ENCODE assay signal across 1 cellular context in the genomic region with DNA sequence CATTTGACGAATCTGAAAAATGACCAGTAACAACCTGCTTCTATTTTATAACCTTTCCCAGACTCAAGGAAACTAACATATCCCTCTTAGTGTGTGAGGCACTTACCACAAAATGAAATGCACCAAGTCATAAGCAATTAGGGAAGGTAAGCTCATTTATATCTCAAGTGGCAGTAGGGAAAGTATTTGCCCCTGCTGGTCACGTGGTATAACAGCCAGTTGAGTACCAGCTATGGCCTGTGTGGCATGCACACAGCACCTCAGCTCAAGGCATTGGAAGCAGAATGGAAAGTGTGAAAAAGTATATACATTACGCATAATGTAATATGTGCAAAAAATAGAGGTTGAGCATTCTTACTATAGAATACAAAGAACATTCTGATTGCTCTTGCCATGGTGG.
TF ChIP-seq lines count a peak whose summit lies in the region.

No MANE protein-coding gene starts in this region.

TF ChIP-seq in HCT116, 20 proteins besides CTCF, POLR2A, EP300 and RAD21 (continued from another document):
- TF ChIP-seq, protein P1, sequence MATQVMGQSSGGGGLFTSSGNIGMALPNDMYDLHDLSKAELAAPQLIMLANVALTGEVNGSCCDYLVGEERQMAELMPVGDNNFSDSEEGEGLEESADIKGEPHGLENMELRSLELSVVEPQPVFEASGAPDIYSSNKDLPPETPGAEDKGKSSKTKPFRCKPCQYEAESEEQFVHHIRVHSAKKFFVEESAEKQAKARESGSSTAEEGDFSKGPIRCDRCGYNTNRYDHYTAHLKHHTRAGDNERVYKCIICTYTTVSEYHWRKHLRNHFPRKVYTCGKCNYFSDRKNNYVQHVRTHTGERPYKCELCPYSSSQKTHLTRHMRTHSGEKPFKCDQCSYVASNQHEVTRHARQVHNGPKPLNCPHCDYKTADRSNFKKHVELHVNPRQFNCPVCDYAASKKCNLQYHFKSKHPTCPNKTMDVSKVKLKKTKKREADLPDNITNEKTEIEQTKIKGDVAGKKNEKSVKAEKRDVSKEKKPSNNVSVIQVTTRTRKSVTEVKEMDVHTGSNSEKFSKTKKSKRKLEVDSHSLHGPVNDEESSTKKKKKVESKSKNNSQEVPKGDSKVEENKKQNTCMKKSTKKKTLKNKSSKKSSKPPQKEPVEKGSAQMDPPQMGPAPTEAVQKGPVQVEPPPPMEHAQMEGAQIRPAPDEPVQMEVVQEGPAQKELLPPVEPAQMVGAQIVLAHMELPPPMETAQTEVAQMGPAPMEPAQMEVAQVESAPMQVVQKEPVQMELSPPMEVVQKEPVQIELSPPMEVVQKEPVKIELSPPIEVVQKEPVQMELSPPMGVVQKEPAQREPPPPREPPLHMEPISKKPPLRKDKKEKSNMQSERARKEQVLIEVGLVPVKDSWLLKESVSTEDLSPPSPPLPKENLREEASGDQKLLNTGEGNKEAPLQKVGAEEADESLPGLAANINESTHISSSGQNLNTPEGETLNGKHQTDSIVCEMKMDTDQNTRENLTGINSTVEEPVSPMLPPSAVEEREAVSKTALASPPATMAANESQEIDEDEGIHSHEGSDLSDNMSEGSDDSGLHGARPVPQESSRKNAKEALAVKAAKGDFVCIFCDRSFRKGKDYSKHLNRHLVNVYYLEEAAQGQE (IDR thresholded peaks at IDR 0.05; ENCODE audit: low read depth): no peak
- TF ChIP-seq SP1 (IDR thresholded peaks at IDR 0.05; ENCODE audit: low read depth) (no peak), ZFX (IDR thresholded peaks at IDR 0.05) (no peak), CBX3 (IDR thresholded peaks at IDR 0.05; ENCODE audit: low read depth) (no peak)
- TF ChIP-seq, protein P2, sequence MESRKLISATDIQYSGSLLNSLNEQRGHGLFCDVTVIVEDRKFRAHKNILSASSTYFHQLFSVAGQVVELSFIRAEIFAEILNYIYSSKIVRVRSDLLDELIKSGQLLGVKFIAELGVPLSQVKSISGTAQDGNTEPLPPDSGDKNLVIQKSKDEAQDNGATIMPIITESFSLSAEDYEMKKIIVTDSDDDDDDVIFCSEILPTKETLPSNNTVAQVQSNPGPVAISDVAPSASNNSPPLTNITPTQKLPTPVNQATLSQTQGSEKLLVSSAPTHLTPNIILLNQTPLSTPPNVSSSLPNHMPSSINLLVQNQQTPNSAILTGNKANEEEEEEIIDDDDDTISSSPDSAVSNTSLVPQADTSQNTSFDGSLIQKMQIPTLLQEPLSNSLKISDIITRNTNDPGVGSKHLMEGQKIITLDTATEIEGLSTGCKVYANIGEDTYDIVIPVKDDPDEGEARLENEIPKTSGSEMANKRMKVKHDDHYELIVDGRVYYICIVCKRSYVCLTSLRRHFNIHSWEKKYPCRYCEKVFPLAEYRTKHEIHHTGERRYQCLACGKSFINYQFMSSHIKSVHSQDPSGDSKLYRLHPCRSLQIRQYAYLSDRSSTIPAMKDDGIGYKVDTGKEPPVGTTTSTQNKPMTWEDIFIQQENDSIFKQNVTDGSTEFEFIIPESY (IDR thresholded peaks at IDR 0.05; ENCODE audit: extremely low read depth, insufficient replicate concordance, low read length): no peak
TF ChIP-seq in HCT116: peak in this region for 0.
